8 cellular contexts compared by ENCODE assay signal in genomic region chr13:101627556-101627943, GRCh38.
DNase-seq lines count a peak whose midpoint lies in the region; ATAC-seq and TF ChIP-seq lines count a peak whose summit lies in the region.

No MANE protein-coding gene starts in this region.

- H3K4me3 ChIP-seq in epithelial cell of proximal tubule (ENCODE audit: low read depth, low read length) (peak overlapping the region; percentile 4), upper lobe of right lung (peak overlapping the region; percentile 26)

- peak; percentile 30 for DNase-seq in LHCN-M2 (ENCODE audit: low read depth)
- no peak for DNase-seq in epithelial cell of proximal tubule (ENCODE audit: low read depth)
- no peak for DNase-seq in upper lobe of right lung
- no peak for DNase-seq in stimulated activated CD4-positive, alpha-beta T cell treated with anti-CD3 and anti-CD28 coated beads, Interleukin-12 subunit alpha, Interleukin-12 subunit beta, amount 100 ng/mL, for 4 hours
- no peak for DNase-seq in midbrain (lab: John Stamatoyannopoulos, UW)

- intact Hi-C loops in upper lobe of right lung (cut with DNase I) = no loop called here

- ATAC-seq in GM18517 (IDR thresholded peaks at IDR 0.05; ENCODE audit: unreplicated experiment) = peak; percentile 29
- ATAC-seq in GM21619 (IDR thresholded peaks at IDR 0.05; ENCODE audit: unreplicated experiment) = peak; percentile 29
- peak; percentile 87 for ATAC-seq in upper lobe of right lung
- ATAC-seq in esophagus mucosa = no peak

- no peak for TF ChIP-seq CTCF in epithelial cell of proximal tubule (conservative IDR thresholded peaks at IDR 0.05; ENCODE audit: low read depth, low read length)
- no peak for TF ChIP-seq CTCF in upper lobe of right lung (IDR thresholded peaks at IDR 0.05)

- no peaks in the 10 kb centered on the region for H3K36me3 ChIP-seq in upper lobe of right lung

- H3K4me1 ChIP-seq in upper lobe of right lung = peaks cover 14% of the 10 kb centered on the region

- H3K27ac ChIP-seq in upper lobe of right lung = peak overlapping the region; percentile 58

- H3K27me3 ChIP-seq in upper lobe of right lung = no peaks in the 10 kb centered on the region

- H3K9me3 ChIP-seq in upper lobe of right lung = no peaks in the 10 kb centered on the region
